ENCODE assay signal across 8 cellular contexts in the genomic region with DNA sequence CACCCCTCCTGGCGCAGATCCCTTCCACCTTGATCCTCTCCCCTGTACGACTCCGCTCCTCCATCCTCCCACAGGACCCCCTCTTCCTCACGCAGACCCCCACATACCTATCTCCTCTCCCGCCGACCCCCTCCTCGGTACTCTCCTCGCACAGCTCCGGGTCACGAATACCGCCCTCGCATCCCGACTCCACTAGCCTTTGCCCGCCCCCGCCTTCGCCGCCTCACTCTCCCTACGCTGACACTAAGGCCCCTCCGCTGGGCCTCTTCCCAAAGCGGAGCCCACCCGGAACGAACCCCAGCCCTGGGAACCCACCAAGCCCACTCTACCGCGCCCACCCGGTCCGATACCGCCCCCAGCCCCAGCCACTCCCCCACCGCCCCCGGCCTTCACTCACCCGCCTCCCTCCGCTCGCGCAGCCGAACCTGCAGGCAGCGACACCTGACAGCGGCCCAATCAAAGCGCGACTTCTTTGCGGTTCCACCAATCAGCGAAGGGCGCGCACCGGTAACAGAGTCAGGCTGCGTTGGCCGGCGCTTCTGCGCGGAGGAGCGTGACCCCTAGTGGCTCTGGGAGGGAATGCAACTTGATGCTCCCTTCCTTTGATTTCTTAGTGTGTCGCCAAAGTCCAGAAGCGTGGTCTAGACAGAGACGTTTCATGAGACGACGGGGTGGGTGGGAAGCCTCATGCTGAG. TPM values are rescaled to one million over a fixed set of nuclear protein-coding genes. Genes with fewer than 3 reads are reported as not detected.
A peak's percentile ranks its signal among the peaks of the same experiment; 100 is the strongest.
DNase-seq lines count a peak whose midpoint lies in the region; ATAC-seq and TF ChIP-seq lines count a peak whose summit lies in the region.
"Not testable (repeated sequence)": the region's sequence is repeated elsewhere in the genome, so short reads cannot be mapped to it uniquely, and the experiment has no call there.

No MANE protein-coding gene starts in this region.

- not testable (repeated sequence) for DNase-seq in activated CD8-positive, alpha-beta T cell treated with anti-CD3 and anti-CD28 coated beads, Interleukin-2, amount 10 ng/mL, durations not matched to agents 7 days and 5 days; heart left ventricle; psoas muscle

- not testable (repeated sequence) for TF ChIP-seq CTCF in heart left ventricle (IDR thresholded peaks at IDR 0.05); psoas muscle (IDR thresholded peaks at IDR 0.05)

- not testable (repeated sequence) for TF ChIP-seq POLR2A in heart left ventricle (IDR thresholded peaks at IDR 0.05)

- H3K27me3 Mint-ChIP-seq in activated CD8-positive, alpha-beta T cell treated with anti-CD3 and anti-CD28 coated beads, Interleukin-2, amount 10 ng/mL, durations not matched to agents 7 days and 5 days (ENCODE audit: low read depth), result not testable (repeated sequence)

- POLR2A ChIA-PET in activated CD8-positive, alpha-beta T cell treated with anti-CD3 and anti-CD28 coated beads, Interleukin-2, amount 10 ng/mL, durations not matched to agents 7 days and 5 days (lab: Charles Lee), result not testable (repeated sequence)

- H3K9me3 ChIP-seq in heart left ventricle, psoas muscle: not testable (repeated sequence)

- no CpG with 5 or more reads among the region's 54 CpGs for WGBS in heart left ventricle, 4 donors
- WGBS in psoas muscle, 3 donors, result no CpG with 5 or more reads among the region's 54 CpGs

- not testable (repeated sequence) for H3K9me3 Mint-ChIP-seq in activated CD8-positive, alpha-beta T cell treated with anti-CD3 and anti-CD28 coated beads, Interleukin-2, amount 10 ng/mL, durations not matched to agents 7 days and 5 days (ENCODE audit: insufficient read depth)

- not testable (repeated sequence) for H3K36me3 Mint-ChIP-seq in activated CD8-positive, alpha-beta T cell treated with anti-CD3 and anti-CD28 coated beads, Interleukin-2, amount 10 ng/mL, durations not matched to agents 7 days and 5 days (ENCODE audit: low read depth)

- not testable (repeated sequence) for H3K4me1 Mint-ChIP-seq in activated CD8-positive, alpha-beta T cell treated with anti-CD3 and anti-CD28 coated beads, Interleukin-2, amount 10 ng/mL, durations not matched to agents 7 days and 5 days (ENCODE audit: low read depth)

- CTCF ChIA-PET in activated CD8-positive, alpha-beta T cell treated with anti-CD3 and anti-CD28 coated beads, Interleukin-2, amount 10 ng/mL, durations not matched to agents 7 days and 5 days (lab: Charles Lee), result not testable (repeated sequence)

- intact Hi-C loops in heart left ventricle (cut with DNase I); psoas muscle (cut with DNase I): not testable (repeated sequence)

- H3K27ac Mint-ChIP-seq in activated CD8-positive, alpha-beta T cell treated with anti-CD3 and anti-CD28 coated beads, Interleukin-2, amount 10 ng/mL, durations not matched to agents 7 days and 5 days, result not testable (repeated sequence)

- not testable (repeated sequence) for H3K27ac ChIP-seq in heart left ventricle, psoas muscle

- not testable (repeated sequence) for H3K4me1 ChIP-seq in heart left ventricle, psoas muscle

- H3K4me3 ChIP-seq in heart left ventricle, psoas muscle: not testable (repeated sequence)

- not testable (repeated sequence) for H3K4me3 Mint-ChIP-seq in activated CD8-positive, alpha-beta T cell treated with anti-CD3 and anti-CD28 coated beads, Interleukin-2, amount 10 ng/mL, durations not matched to agents 7 days and 5 days

- not testable (repeated sequence) for H3K36me3 ChIP-seq in heart left ventricle; psoas muscle (ENCODE audit: insufficient read depth in 1 of 2, low read depth in 1 of 2)

- not testable (repeated sequence) for H3K27me3 ChIP-seq in heart left ventricle; psoas muscle (ENCODE audit: insufficient read depth in 3 of 3, low read length in 2 of 3)

- ATAC-seq in GM18499 (IDR thresholded peaks at IDR 0.05; ENCODE audit: insufficient read depth, unreplicated experiment) (peak; percentile 83), GM19351 (IDR thresholded peaks at IDR 0.05; ENCODE audit: unreplicated experiment) (peak; percentile 90), GM21737 (IDR thresholded peaks at IDR 0.05; ENCODE audit: unreplicated experiment) (peak; percentile 97), HG02981 (IDR thresholded peaks at IDR 0.05; ENCODE audit: unreplicated experiment) (peak; percentile 94), HG03460 (IDR thresholded peaks at IDR 0.05; ENCODE audit: unreplicated experiment) (peak; percentile 96), heart left ventricle (peak; percentile 99 to 100 (median 100)), psoas muscle (peak; percentile 99 to 100 (median 100))
- ATAC-seq in activated CD8-positive, alpha-beta T cell treated with anti-CD3 and anti-CD28 coated beads, Interleukin-2, amount 10 ng/mL, durations not matched to agents 7 days and 5 days, result peak; percentile 99

RNA-seq across cellular contexts. Expression of a gene that starts 3.9 kb away (rescaled TPM):
- not detected for total RNA-seq in activated CD8-positive, alpha-beta T cell treated with anti-CD3 and anti-CD28 coated beads, Interleukin-2, amount 10 ng/mL, durations not matched to agents 7 days and 5 days
- total RNA-seq in heart left ventricle, result 1 to 10 TPM in 1 of 9 donors, under 1 TPM in 3, not detected in 5; 0.23 to 8.0 (median 0.65) TPM
- polyA plus RNA-seq in heart left ventricle, result under 1 TPM in 1 of 2 donors, not detected in 1; 0.29 TPM
- not detected for total RNA-seq in psoas muscle
- polyA plus RNA-seq in psoas muscle, result under 1 TPM; 0.03 to 0.14 (median 0.12) TPM

RNA-seq across cellular contexts. Expression of a gene that starts 41.1 kb away (rescaled TPM):
- total RNA-seq in activated CD8-positive, alpha-beta T cell treated with anti-CD3 and anti-CD28 coated beads, Interleukin-2, amount 10 ng/mL, durations not matched to agents 7 days and 5 days, result 1 to 10 TPM; 6.0 to 9.1 TPM
- total RNA-seq in heart left ventricle (1 to 10 TPM in 4 of 9 donors, under 1 TPM in 5; 0.16 to 3.9 (median 0.98) TPM), psoas muscle (1 to 10 TPM in 3 of 4 donors, under 1 TPM in 1; 0.87 to 1.4 (median 1.2) TPM)
- polyA plus RNA-seq in heart left ventricle (1 to 10 TPM in 1 of 2 donors, under 1 TPM in 1; 0.53 to 2.9 TPM), psoas muscle (1 to 10 TPM in 2 of 3 donors, under 1 TPM in 1; 0.80 to 3.2 (median 3.1) TPM)

RNA-seq across cellular contexts. Expression of a gene that starts 56.5 kb away (rescaled TPM):
- total RNA-seq in activated CD8-positive, alpha-beta T cell treated with anti-CD3 and anti-CD28 coated beads, Interleukin-2, amount 10 ng/mL, durations not matched to agents 7 days and 5 days, result 100 to 1,000 TPM; 306 to 313 TPM
- total RNA-seq in heart left ventricle, result 100 to 1,000 TPM in 7 of 9 donors, 10 to 100 TPM in 2; 57.2 to 278 (median 172) TPM
- polyA plus RNA-seq in heart left ventricle, result 100 to 1,000 TPM in 1 of 2 donors, 10 to 100 TPM in 1; 95.5 to 242 TPM
- 10 to 100 TPM; 49.5 to 81.9 (median 66.7) TPM for total RNA-seq in psoas muscle
- polyA plus RNA-seq in psoas muscle, result 10 to 100 TPM; 48.0 to 89.0 (median 50.0) TPM
